ENCODE assay signal across 1 cellular context in genomic region chr1:82161651-82162238, GRCh38.
TF ChIP-seq lines count a peak whose summit lies in the region.

No MANE protein-coding gene starts in this region.

TF ChIP-seq in GM23338, 12 proteins besides CTCF, POLR2A, EP300 and RAD21:
- no peak for TF ChIP-seq ZNF462 (CRISPR knock-in tag; IDR thresholded peaks at IDR 0.05)
- TF ChIP-seq ZNF331 (CRISPR knock-in tag; IDR thresholded peaks at IDR 0.05; ENCODE audit: low read depth), result no peak
- TF ChIP-seq STAT1 (IDR thresholded peaks at IDR 0.05; ENCODE audit: unreplicated experiment), result no peak
- TF ChIP-seq JUNB (IDR thresholded peaks at IDR 0.05; ENCODE audit: unreplicated experiment), result no peak
- TF ChIP-seq EZH2phosphoT487 (IDR thresholded peaks at IDR 0.05; ENCODE audit: unreplicated experiment), result no peak
- no peak for TF ChIP-seq CREB1 (CRISPR knock-in tag; IDR thresholded peaks at IDR 0.05; ENCODE audit: low read depth)
- no peak for TF ChIP-seq ZNF114 (CRISPR knock-in tag; IDR thresholded peaks at IDR 0.05)
- TF ChIP-seq POLR2AphosphoS5 (IDR thresholded peaks at IDR 0.05; ENCODE audit: low read depth), result no peak
- no peak for TF ChIP-seq NANOG (IDR thresholded peaks at IDR 0.05; ENCODE audit: borderline replicate concordance)
- TF ChIP-seq, protein P1, sequence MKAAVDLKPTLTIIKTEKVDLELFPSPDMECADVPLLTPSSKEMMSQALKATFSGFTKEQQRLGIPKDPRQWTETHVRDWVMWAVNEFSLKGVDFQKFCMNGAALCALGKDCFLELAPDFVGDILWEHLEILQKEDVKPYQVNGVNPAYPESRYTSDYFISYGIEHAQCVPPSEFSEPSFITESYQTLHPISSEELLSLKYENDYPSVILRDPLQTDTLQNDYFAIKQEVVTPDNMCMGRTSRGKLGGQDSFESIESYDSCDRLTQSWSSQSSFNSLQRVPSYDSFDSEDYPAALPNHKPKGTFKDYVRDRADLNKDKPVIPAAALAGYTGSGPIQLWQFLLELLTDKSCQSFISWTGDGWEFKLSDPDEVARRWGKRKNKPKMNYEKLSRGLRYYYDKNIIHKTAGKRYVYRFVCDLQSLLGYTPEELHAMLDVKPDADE (IDR thresholded peaks at IDR 0.05), result no peak
- no peak for TF ChIP-seq REST (IDR thresholded peaks at IDR 0.05; ENCODE audit: unreplicated experiment)
- no peak for TF ChIP-seq EZH2 (IDR thresholded peaks at IDR 0.05; ENCODE audit: low read depth, unreplicated experiment)
